ENCODE assay signal across 19 cellular contexts in the genomic region with DNA sequence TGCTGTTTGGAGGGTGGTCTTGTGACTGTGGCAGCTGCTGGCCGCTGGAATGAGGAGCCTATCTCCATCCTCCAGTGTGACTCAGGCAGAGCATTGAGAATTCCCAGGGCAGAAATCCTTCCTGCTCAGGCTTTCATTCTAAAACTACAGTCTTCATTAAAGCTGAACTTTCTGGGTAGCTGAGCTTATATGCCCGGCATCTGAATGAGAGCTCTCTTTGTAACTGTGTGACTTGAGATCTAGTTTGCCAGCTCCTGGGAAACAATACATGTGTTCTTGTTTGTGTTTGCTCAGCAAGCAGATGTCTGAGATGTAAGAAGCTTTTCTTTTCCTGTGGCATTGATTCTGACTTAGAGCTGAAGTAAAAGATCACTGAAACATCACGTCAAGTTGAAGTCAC. TPM values are rescaled to one million over a fixed set of nuclear protein-coding genes. Genes with fewer than 3 reads are reported as not detected.
DNase-seq lines count a peak whose midpoint lies in the region; TF ChIP-seq lines count a peak whose summit lies in the region.
"Had no signal": no experiment of that assay in that cellular context is flagged by ENCODE, and none has a peak within 500 bp of the region (broad histone marks: within the 10 kb centered on the region; RNA-seq: fewer than 3 reads in every experiment).

No MANE protein-coding gene starts in this region.

- no peaks in the 10 kb centered on the region for H3K9me3 ChIP-seq in sigmoid colon
- no peaks in the 10 kb centered on the region for H3K9me3 ChIP-seq in CD4-positive, alpha-beta memory T cell (ENCODE audit: control insufficient read depth in 1 of 2, low read length in 2 of 2)
- H3K9me3 ChIP-seq: ascending aorta, SJSA1 had no signal

- peaks cover 0 to 65% (median 27%) of the 10 kb centered on the region in 4 donors for H3K36me3 ChIP-seq in sigmoid colon
- H3K36me3 ChIP-seq in CD4-positive, alpha-beta memory T cell (ENCODE audit: insufficient read depth, low read length) = peaks cover 32% of the 10 kb centered on the region

- 86% methylated on average over 3 of the region's 3 CpGs for WGBS in sigmoid colon, 2 donors

- no peak for DNase-seq in activated CD4-positive, alpha-beta T cell treated with anti-CD3 and anti-CD28 coated beads, Interleukin-2, amount 10 ng/mL, durations not matched to agents 24 days and 14 days
- no peak for DNase-seq in activated CD4-positive, alpha-beta T cell treated with anti-CD3 and anti-CD28 coated beads, Interleukin-2, amount 50 U/mL, for 1 hour
- no peak for DNase-seq in sigmoid colon
- no peak for DNase-seq in CD4-positive, alpha-beta memory T cell
- no peak for DNase-seq in NCI-H446 (lab: John Stamatoyannopoulos, UW)
- no peak for DNase-seq in DMS153 (lab: John Stamatoyannopoulos, UW)
- DNase-seq: activated CD8-positive, alpha-beta T cell treated with anti-CD3 and anti-CD28 coated beads for 36 hours; activated effector memory CD4-positive, alpha-beta T cell treated with Interleukin-2 at 50 U/mL for 16 hours; HCEC 1CT; NCI-H1092 treated with DMSO at 0.1 percent for 48 hours; NCI-H2171 treated with DMSO at 0.1 percent for 48 hours had no signal

- H3K4me3 ChIP-seq in sigmoid colon = no peak overlapping the region
- H3K4me3 ChIP-seq in CD4-positive, alpha-beta memory T cell (ENCODE audit: low read length in 2 of 2) = no peak overlapping the region
- H3K4me3 ChIP-seq: ascending aorta, SJSA1 had no signal

- TF ChIP-seq CTCF in sigmoid colon (IDR thresholded peaks at IDR 0.05) = no peak

- POLR2A ChIA-PET in CD4-positive, alpha-beta memory T cell (lab: Charles Lee; ENCODE audit: partially characterized antibody) = no interaction called here

- no peak overlapping the region for H3K4me3 Mint-ChIP-seq in activated CD4-positive, alpha-beta T cell treated with anti-CD3 and anti-CD28 coated beads, Interleukin-2, amount 10 ng/mL, durations not matched to agents 24 days and 14 days
- no peak overlapping the region for H3K4me3 Mint-ChIP-seq in CD4-positive, alpha-beta memory T cell
- H3K4me3 Mint-ChIP-seq: activated CD8-positive, alpha-beta T cell treated with anti-CD3 and anti-CD28 coated beads for 36 hours; dendritic cell treated with granulocyte-macrophage colony-stimulating factor and Interleukin-4, amounts not matched to agents 40 ng/mL and 50 ng/mL, for 4 days had no signal

- H3K27me3 Mint-ChIP-seq in activated CD4-positive, alpha-beta T cell treated with anti-CD3 and anti-CD28 coated beads, Interleukin-2, amount 10 ng/mL, durations not matched to agents 24 days and 14 days = no peaks in the 10 kb centered on the region
- no peaks in the 10 kb centered on the region for H3K27me3 Mint-ChIP-seq in CD4-positive, alpha-beta memory T cell
- H3K27me3 Mint-ChIP-seq: activated CD8-positive, alpha-beta T cell treated with anti-CD3 and anti-CD28 coated beads for 36 hours; dendritic cell treated with granulocyte-macrophage colony-stimulating factor and Interleukin-4, amounts not matched to agents 40 ng/mL and 50 ng/mL, for 4 days had no signal

- peaks cover 13% of the 10 kb centered on the region for H3K4me1 Mint-ChIP-seq in activated CD4-positive, alpha-beta T cell treated with anti-CD3 and anti-CD28 coated beads, Interleukin-2, amount 10 ng/mL, durations not matched to agents 24 days and 14 days
- peaks cover 11 to 15% (median 13%) of the 10 kb centered on the region in 4 donors for H3K4me1 Mint-ChIP-seq in CD4-positive, alpha-beta memory T cell

- H3K36me3 Mint-ChIP-seq in activated CD4-positive, alpha-beta T cell treated with anti-CD3 and anti-CD28 coated beads, Interleukin-2, amount 10 ng/mL, durations not matched to agents 24 days and 14 days (ENCODE audit: low read depth) = peaks cover 36% of the 10 kb centered on the region
- peaks cover 24 to 54% of the 10 kb centered on the region in 2 donors for H3K36me3 Mint-ChIP-seq in CD4-positive, alpha-beta memory T cell

- peak overlapping the region; percentile 95 for H3K27ac ChIP-seq in cingulate gyrus (ENCODE audit: low read depth, low read length)
- H3K27ac ChIP-seq in layer of hippocampus (ENCODE audit: low read depth, low read length) = peak overlapping the region; percentile 89
- H3K27ac ChIP-seq in sigmoid colon = peak overlapping the region; percentile 48 to 68 (median 60)
- no peak overlapping the region for H3K27ac ChIP-seq in CD4-positive, alpha-beta memory T cell (ENCODE audit: low read depth, low read length)
- H3K27ac ChIP-seq: ascending aorta, SJSA1 had no signal

- intact Hi-C loops in activated CD4-positive, alpha-beta T cell treated with anti-CD3 and anti-CD28 coated beads, Interleukin-2, amount 10 ng/mL, durations not matched to agents 24 days and 14 days (cut with micrococcal nuclease) = no loop called here
- intact Hi-C loops in sigmoid colon (cut with DNase I) = no loop called here
- intact Hi-C loops in CD4-positive, alpha-beta memory T cell (cut with micrococcal nuclease) = no loop called here

- TF ChIP-seq EP300 in sigmoid colon (IDR thresholded peaks at IDR 0.05) = no peak

- peak overlapping the region; percentile 37 for H3K27ac Mint-ChIP-seq in activated CD4-positive, alpha-beta T cell treated with anti-CD3 and anti-CD28 coated beads, Interleukin-2, amount 10 ng/mL, durations not matched to agents 24 days and 14 days
- H3K27ac Mint-ChIP-seq in CD4-positive, alpha-beta memory T cell = peak overlapping the region in 1 of 7 donors; percentile 47
- H3K27ac Mint-ChIP-seq: activated CD8-positive, alpha-beta T cell treated with anti-CD3 and anti-CD28 coated beads for 36 hours; dendritic cell treated with granulocyte-macrophage colony-stimulating factor and Interleukin-4, amounts not matched to agents 40 ng/mL and 50 ng/mL, for 4 days had no signal

- TF ChIP-seq POLR2A in sigmoid colon (IDR thresholded peaks at IDR 0.05) = no peak

- H3K9me3 Mint-ChIP-seq in activated CD4-positive, alpha-beta T cell treated with anti-CD3 and anti-CD28 coated beads, Interleukin-2, amount 10 ng/mL, durations not matched to agents 24 days and 14 days = peaks cover 3% of the 10 kb centered on the region
- H3K9me3 Mint-ChIP-seq in CD4-positive, alpha-beta memory T cell = no peaks in the 10 kb centered on the region
- H3K9me3 Mint-ChIP-seq: activated CD8-positive, alpha-beta T cell treated with anti-CD3 and anti-CD28 coated beads for 36 hours; dendritic cell treated with granulocyte-macrophage colony-stimulating factor and Interleukin-4, amounts not matched to agents 40 ng/mL and 50 ng/mL, for 4 days had no signal

- peaks cover 0 to 7% (median 0%) of the 10 kb centered on the region in 4 donors for H3K4me1 ChIP-seq in sigmoid colon
- peaks cover 8% of the 10 kb centered on the region for H3K4me1 ChIP-seq in CD4-positive, alpha-beta memory T cell (ENCODE audit: insufficient read depth, low read length)
- H3K4me1 ChIP-seq: SJSA1 had no signal

- CTCF ChIA-PET in CD4-positive, alpha-beta memory T cell (lab: Charles Lee; ENCODE audit: partially characterized antibody) = interaction anchor here (1.4 to 4.3 kb wide), 2 partner anchors 7 to 21 kb away, joined by 4 to 37 read pairs; no protein-coding TSS in a partner anchor

- H3K27me3 ChIP-seq in layer of hippocampus (ENCODE audit: control insufficient read depth, insufficient read depth, low read length) (no peaks in the 10 kb centered on the region), sigmoid colon (no peaks in the 10 kb centered on the region)
- no peaks in the 10 kb centered on the region for H3K27me3 ChIP-seq in CD4-positive, alpha-beta memory T cell (ENCODE audit: insufficient read depth, low read length)
- H3K27me3 ChIP-seq: ascending aorta, SJSA1 had no signal

RNA-seq across cellular contexts. Expression of gene RLBP1, which starts 22.4 kb away (rescaled TPM):
- total RNA-seq in activated CD4-positive, alpha-beta T cell treated with anti-CD3 and anti-CD28 coated beads, Interleukin-2, amount 10 ng/mL, durations not matched to agents 24 days and 14 days = not detected in 2 replicates
- 1 to 10 TPM in 2 of 4 donors, under 1 TPM in 1, not detected in 1; 0.27 to 6.6 (median 1.8) TPM for total RNA-seq in sigmoid colon
- polyA plus RNA-seq in sigmoid colon = under 1 TPM in 1 of 3 donors, not detected in 2; 0.50 TPM
- total RNA-seq in CD4-positive, alpha-beta memory T cell = not detected
- polyA plus RNA-seq in CD4-positive, alpha-beta memory T cell = not detected
- total RNA-seq: activated CD8-positive, alpha-beta T cell treated with anti-CD3 and anti-CD28 coated beads for 36 hours; ascending aorta; Daoy; lung microvascular endothelial cell; omental fat pad; SJSA1 had no signal

RNA-seq across cellular contexts. Expression of gene FANCI, which starts 44.8 kb away (rescaled TPM):
- total RNA-seq in activated CD4-positive, alpha-beta T cell treated with anti-CD3 and anti-CD28 coated beads, Interleukin-2, amount 10 ng/mL, durations not matched to agents 24 days and 14 days = 189 and 210 TPM in 2 replicates
- 1 to 10 TPM; 2.0 to 5.2 (median 3.3) TPM for total RNA-seq in sigmoid colon
- polyA plus RNA-seq in sigmoid colon = 10 to 100 TPM in 1 of 3 donors, 1 to 10 TPM in 2; 2.3 to 16.0 (median 2.4) TPM
- total RNA-seq in CD4-positive, alpha-beta memory T cell = 10 to 100 TPM; 10.9 to 19.0 TPM
- polyA plus RNA-seq in CD4-positive, alpha-beta memory T cell = 1 to 10 TPM; 3.9 to 6.1 TPM
- total RNA-seq: ascending aorta had no signal
